ENCODE assay signal across 20 cellular contexts in the genomic region with DNA sequence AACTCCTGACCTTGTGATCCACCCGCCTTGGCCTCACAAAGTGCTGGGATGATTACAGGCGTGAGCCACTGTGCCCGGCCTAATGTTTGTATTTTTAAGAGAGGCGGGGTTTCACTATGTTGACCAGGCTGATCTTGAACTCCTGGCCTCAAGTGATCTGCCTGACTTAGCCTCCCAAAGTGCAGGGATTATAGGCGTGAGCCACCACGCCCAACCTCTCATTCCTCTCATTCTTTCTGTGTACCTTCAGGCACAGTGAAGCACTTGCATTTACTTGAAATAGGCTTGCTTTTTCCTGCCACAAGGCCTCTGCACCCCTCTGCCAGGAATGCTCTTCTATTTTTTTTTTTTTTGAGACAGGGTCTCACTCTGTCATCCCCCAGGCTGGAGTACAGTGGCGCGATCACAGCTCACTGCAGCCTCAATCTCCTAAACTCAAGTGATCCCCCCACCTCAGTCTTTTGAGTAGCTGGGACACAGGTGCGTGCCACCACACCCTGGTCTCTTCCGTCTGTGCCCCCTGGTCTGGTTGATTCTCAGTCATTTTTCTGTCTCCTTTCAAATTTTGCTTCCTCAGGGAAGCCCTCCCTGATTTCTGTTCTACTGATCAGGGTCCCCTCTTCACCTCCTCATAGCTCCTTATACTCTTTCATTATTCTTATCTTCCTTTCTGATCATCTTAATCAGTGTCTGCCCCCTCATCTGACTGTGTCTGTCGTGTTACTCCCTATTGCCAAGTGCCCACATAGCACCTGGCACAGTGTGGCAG. TPM values are rescaled to one million over a fixed set of nuclear protein-coding genes. Genes with fewer than 3 reads are reported as not detected.
DNase-seq lines count a peak whose midpoint lies in the region; ATAC-seq, FAIRE-seq and TF ChIP-seq lines count a peak whose summit lies in the region.
"Had no signal": no experiment of that assay in that cellular context is flagged by ENCODE, and none has a peak within 500 bp of the region (broad histone marks: within the 10 kb centered on the region; RNA-seq: fewer than 3 reads in every experiment).

No MANE protein-coding gene starts in this region.

- no peak overlapping the region for H3K9ac ChIP-seq in HepG2 (ENCODE audit: insufficient read depth, low read depth, low read length)

- H3K27ac Mint-ChIP-seq in immature natural killer cell: no peak overlapping the region

- TF ChIP-seq CTCF in HepG2 (CRISPR knock-in tag; IDR thresholded peaks at IDR 0.05) (no peak), right lobe of liver (IDR thresholded peaks at IDR 0.05) (no peak), mucosa of descending colon (IDR thresholded peaks at IDR 0.05) (no peak), prostate gland (IDR thresholded peaks at IDR 0.05) (no peak)

- WGBS in HepG2 (ENCODE audit: low lambda C conversion rate): 87% methylated on average over 11 of the region's 11 CpGs
- WGBS in right lobe of liver (ENCODE audit: insufficient coverage, low coverage, low lambda C conversion rate, missing lambda C conversion rate): 84% methylated on average over 6 of the region's 11 CpGs
- WGBS in prostate gland: 89% methylated on average over 11 of the region's 11 CpGs

- CTCF ChIA-PET in HepG2 (lab: Yijun Ruan, JAX; ENCODE audit: low intra/inter-chr PET ratio, low total read pairs): no interaction called here

- H3K79me2 ChIP-seq in HepG2 (ENCODE audit: insufficient read depth, low read length): no peaks in the 10 kb centered on the region

- H3K27me3 ChIP-seq in HepG2 (ENCODE audit: control insufficient read depth in 1 of 2, insufficient read depth in 2 of 2, low read length in 2 of 2): no peaks in the 10 kb centered on the region
- no peaks in the 10 kb centered on the region for H3K27me3 ChIP-seq in right lobe of liver
- H3K27me3 ChIP-seq in prostate gland (replicated peaks; ENCODE audit: insufficient read depth): no peaks in the 10 kb centered on the region

- TF ChIP-seq POLR2A in HepG2 (IDR thresholded peaks at IDR 0.05; ENCODE audit: insufficient read depth in 1 of 2, low read depth in 2 of 2, low read length in 2 of 2): no peak
- TF ChIP-seq POLR2A in right lobe of liver (IDR thresholded peaks at IDR 0.05): no peak
- TF ChIP-seq POLR2A in prostate gland (IDR thresholded peaks at IDR 0.05): no peak

- no peaks in the 10 kb centered on the region for H3K9me3 ChIP-seq in HepG2 (ENCODE audit: low read length)
- H3K9me3 ChIP-seq in right lobe of liver: no peaks in the 10 kb centered on the region
- no peaks in the 10 kb centered on the region for H3K9me3 ChIP-seq in mucosa of descending colon
- no peaks in the 10 kb centered on the region for H3K9me3 ChIP-seq in prostate gland

- H3K36me3 Mint-ChIP-seq in immature natural killer cell: peaks cover 25 to 50% (median 29%) of the 10 kb centered on the region in 3 donors

- no peak for TF ChIP-seq RAD21 in HepG2 (CRISPR knock-in tag; IDR thresholded peaks at IDR 0.05)

- ATAC-seq in HepG2: no peak
- no peak for ATAC-seq in right lobe of liver
- peak; percentile 50 for ATAC-seq in mucosa of descending colon
- ATAC-seq: GM12878, HCT116 had no signal

- H3K27me3 Mint-ChIP-seq in immature natural killer cell (ENCODE audit: low read depth in 3 of 3): no peaks in the 10 kb centered on the region

- no peaks in the 10 kb centered on the region for H4K20me1 ChIP-seq in HepG2 (ENCODE audit: insufficient read depth, low read length)

- no TSS peak for BruUV-seq in HepG2 (replicated peaks; lab: Mats Ljungman, UMichigan)

- peaks cover 19% of the 10 kb centered on the region for H3K4me1 ChIP-seq in HepG2 (ENCODE audit: insufficient read depth, low read length)
- H3K4me1 ChIP-seq in right lobe of liver: peaks cover 0 to 8% (median 0%) of the 10 kb centered on the region in 4 donors
- H3K4me1 ChIP-seq in mucosa of descending colon (ENCODE audit: low read depth): peaks cover 5% of the 10 kb centered on the region
- H3K4me1 ChIP-seq in prostate gland (replicated peaks): no peaks in the 10 kb centered on the region

- POLR2A ChIA-PET in HepG2 (lab: Yijun Ruan, JAX): interaction anchor here (1.3 to 1.5 kb wide), 2 partner anchors 15 to 18 kb away, joined by 4 read pairs; partner anchors contain the start of genes ACTMAP and ITPKC

- H3K4me3 Mint-ChIP-seq in immature natural killer cell: no peak overlapping the region

- intact Hi-C loops in HepG2 (cut with micrococcal nuclease; ENCODE audit: unreplicated experiment) (no loop called here), right lobe of liver (cut with DNase I) (no loop called here), mucosa of descending colon (cut with DNase I, micrococcal nuclease) (no loop called here), prostate gland (cut with DNase I) (no loop called here)

- H3K36me3 ChIP-seq in HepG2 (replicated peaks in 1 of 2; ENCODE audit: control insufficient read depth in 1 of 2, insufficient read depth in 2 of 2, low read length in 2 of 2) (peaks cover 30 to 77% of the 10 kb centered on the region in 2 experiments), right lobe of liver (peaks cover 13 to 72% (median 28%) of the 10 kb centered on the region in 4 donors), mucosa of descending colon (ENCODE audit: low read depth) (peaks cover 5% of the 10 kb centered on the region), prostate gland (peaks cover 12 to 42% of the 10 kb centered on the region in 2 donors)

- in situ Hi-C loops in HepG2 (cut with HindIII; ENCODE audit: extremely low pct_ligation_motif_present, low pct_unique_long_range_greater_than_20kb): no loop called here

- H3K4me2 ChIP-seq in HepG2 (ENCODE audit: low read depth, low read length): no peak overlapping the region

- TF ChIP-seq EP300 in HepG2 (IDR thresholded peaks at IDR 0.05; ENCODE audit: low read depth in 2 of 2, low read length in 2 of 2) (no peak), HepG2 (CRISPR knock-in tag; IDR thresholded peaks at IDR 0.05; ENCODE audit: borderline replicate concordance) (no peak)

- peak overlapping the region; percentile 30 for H3K27ac ChIP-seq in HepG2 (ENCODE audit: extremely low read length, insufficient read depth, low read length)
- H3K27ac ChIP-seq in right lobe of liver: no peak overlapping the region
- H3K27ac ChIP-seq in epithelial cell of prostate: peak overlapping the region; percentile 54
- no peak overlapping the region for H3K27ac ChIP-seq in prostate gland

- no peak overlapping the region for H2AFZ ChIP-seq in HepG2 (ENCODE audit: low read length)

- H3K4me3 ChIP-seq in HepG2 (replicated peaks in 1 of 3; ENCODE audit: insufficient read depth in 1 of 3, low read depth in 2 of 3, low read length in 3 of 3): no peak overlapping the region
- H3K4me3 ChIP-seq in right lobe of liver: no peak overlapping the region
- H3K4me3 ChIP-seq in mucosa of descending colon: no peak overlapping the region
- H3K4me3 ChIP-seq in prostate gland: no peak overlapping the region
- H3K4me3 ChIP-seq: GM12878 had no signal

- H3K9me3 Mint-ChIP-seq in immature natural killer cell: no peaks in the 10 kb centered on the region

- no peaks in the 10 kb centered on the region for H3K4me1 Mint-ChIP-seq in immature natural killer cell

- DNase-seq in HepG2 (ENCODE audit: low spot score) (no peak), right lobe of liver (no peak), epithelial cell of prostate (ENCODE audit: low read depth, low spot score) (no peak), mucosa of descending colon (no peak), SHP77 (lab: John Stamatoyannopoulos, UW) (no peak), H4 (ENCODE audit: low spot score) (no peak), prostate gland (ENCODE audit: low spot score) (no peak), immature natural killer cell (no peak)
- DNase-seq: AML-193, DMS53, NCI-H1417, NCI-H1930, NCI-H2171, NCI-H446 treated with DMSO at 0.1 percent for 48 hours, NCI-H748 treated with DMSO at 0.1 percent for 48 hours had no signal

- FAIRE-seq in HepG2 (lab: Jason Lieb, UNC): no peak
- FAIRE-seq: GM12878, GM18507, RCC 7860 had no signal

RNA-seq across cellular contexts. Expression of gene ACTMAP, which starts 15.1 kb away (rescaled TPM):
- total RNA-seq in HepG2 (2016; rRNA removed; fragmentation: Illumina TruSeq; extraction: Trizol): 2.2 and 3.9 TPM in 2 replicates
- total RNA-seq in HepG2 (2016; cell fraction: cytosol; rRNA removed; fragmentation: Illumina TruSeq; extraction: Trizol; ENCODE audit: low read depth): 2.1 and 5.1 TPM in 2 replicates
- 2.2 and 3.3 TPM in 2 replicates for total RNA-seq in HepG2 (2016; cell fraction: insoluble cytoplasmic fraction; rRNA removed; fragmentation: Illumina TruSeq; extraction: Trizol)
- total RNA-seq in HepG2 (2016; cell fraction: membrane; rRNA removed; fragmentation: Illumina TruSeq; extraction: Trizol): 4.4 and 4.8 TPM in 2 replicates
- total RNA-seq in HepG2 (2016; cell fraction: nucleus; rRNA removed; fragmentation: Illumina TruSeq; extraction: Trizol): 3.9 and 4.4 TPM in 2 replicates
- 7.9 and 11.3 TPM in 2 replicates for polyA plus RNA-seq in HepG2 (2011; rRNA removed)
- polyA plus RNA-seq in HepG2 (2011; cell fraction: cytosol; rRNA removed): 4.7 and 5.7 TPM in 2 replicates
- polyA plus RNA-seq in HepG2 (2011; cell fraction: nucleus; rRNA removed): 30.8 and 31.7 TPM in 2 replicates
- polyA plus RNA-seq in HepG2 (2012): 13.1 and 16.5 TPM in 2 replicates
- 4.5 and 4.7 TPM in 2 replicates for polyA plus RNA-seq in HepG2 (2016; cell fraction: cytosol; fragmentation: Illumina TruSeq; extraction: Trizol; ENCODE audit: low read depth)
- 10.5 and 13.7 TPM in 2 replicates for polyA plus RNA-seq in HepG2 (2016; cell fraction: insoluble cytoplasmic fraction; fragmentation: Illumina TruSeq; extraction: Trizol; ENCODE audit: low read depth)
- polyA plus RNA-seq in HepG2 (2016; cell fraction: membrane; fragmentation: Illumina TruSeq; extraction: Trizol; ENCODE audit: low read depth): 12.4 and 14.6 TPM in 2 replicates
- polyA plus RNA-seq in HepG2 (2016; cell fraction: nucleus; fragmentation: Illumina TruSeq; extraction: Trizol; ENCODE audit: insufficient read depth, low read depth): 46.1 and 49.5 TPM in 2 replicates
- polyA minus RNA-seq in HepG2 (2011; rRNA and poly(A)+ RNA removed; ENCODE audit: low replicate concordance): 11.2 and 11.8 TPM in 2 replicates
- polyA minus RNA-seq in HepG2 (2011; cell fraction: cytosol; rRNA and poly(A)+ RNA removed): 8.1 and 9.0 TPM in 2 replicates
- 5.2 and 5.3 TPM in 2 replicates for polyA minus RNA-seq in HepG2 (2011; cell fraction: nucleus; rRNA and poly(A)+ RNA removed)
- total RNA-seq in right lobe of liver: 10 to 100 TPM in 2 of 6 experiments, 1 to 10 TPM in 4; 2.9 to 11.2 (median 4.4) TPM
- total RNA-seq in mucosa of descending colon: 10 to 100 TPM; 10.9 to 16.7 (median 13.8) TPM
- total RNA-seq in H4 (2014; rRNA removed; shearing (Covaris generic)): 0.21 and 0.39 TPM in 2 replicates
- total RNA-seq in prostate gland: 10 to 100 TPM in 1 of 2 donors, 1 to 10 TPM in 1; 4.4 to 25.2 TPM
- 1 to 10 TPM in 2 of 3 donors, not detected in 1; 3.1 to 6.2 TPM for polyA plus RNA-seq in immature natural killer cell

RNA-seq across cellular contexts. Expression of gene SNRPA, which starts 15.8 kb away (rescaled TPM):
- total RNA-seq in HepG2 (2016; rRNA removed; fragmentation: Illumina TruSeq; extraction: Trizol) (55.6 and 59.6 TPM in 2 replicates), right lobe of liver (10 to 100 TPM; 21.4 to 33.1 (median 24.7) TPM), mucosa of descending colon (10 to 100 TPM; 54.0 to 81.7 (median 59.9) TPM), prostate gland (10 to 100 TPM; 70.3 to 92.2 TPM)
- total RNA-seq in HepG2 (2016; cell fraction: cytosol; rRNA removed; fragmentation: Illumina TruSeq; extraction: Trizol; ENCODE audit: low read depth): 30.9 and 37.5 TPM in 2 replicates
- 43.3 and 60.9 TPM in 2 replicates for total RNA-seq in HepG2 (2016; cell fraction: insoluble cytoplasmic fraction; rRNA removed; fragmentation: Illumina TruSeq; extraction: Trizol)
- total RNA-seq in HepG2 (2016; cell fraction: membrane; rRNA removed; fragmentation: Illumina TruSeq; extraction: Trizol): 30.2 and 35.2 TPM in 2 replicates
- 40.9 and 42.9 TPM in 2 replicates for total RNA-seq in HepG2 (2016; cell fraction: nucleus; rRNA removed; fragmentation: Illumina TruSeq; extraction: Trizol)
- polyA plus RNA-seq in HepG2 (2011; rRNA removed) (111 and 162 TPM in 2 replicates), immature natural killer cell (10 to 100 TPM; 28.9 to 78.7 (median 39.2) TPM)
- 36.8 and 67.8 TPM in 2 replicates for polyA plus RNA-seq in HepG2 (2011; cell fraction: cytosol; rRNA removed)
- polyA plus RNA-seq in HepG2 (2011; cell fraction: nucleus; rRNA removed): 112 and 136 TPM in 2 replicates
- 55.3 and 58.7 TPM in 2 replicates for polyA plus RNA-seq in HepG2 (2012)
- 31.4 and 37.9 TPM in 2 replicates for polyA plus RNA-seq in HepG2 (2016; cell fraction: cytosol; fragmentation: Illumina TruSeq; extraction: Trizol; ENCODE audit: low read depth)
- polyA plus RNA-seq in HepG2 (2016; cell fraction: insoluble cytoplasmic fraction; fragmentation: Illumina TruSeq; extraction: Trizol; ENCODE audit: low read depth): 87.1 and 104 TPM in 2 replicates
- polyA plus RNA-seq in HepG2 (2016; cell fraction: membrane; fragmentation: Illumina TruSeq; extraction: Trizol; ENCODE audit: low read depth): 41.6 and 53.2 TPM in 2 replicates
- 106 and 112 TPM in 2 replicates for polyA plus RNA-seq in HepG2 (2016; cell fraction: nucleus; fragmentation: Illumina TruSeq; extraction: Trizol; ENCODE audit: insufficient read depth, low read depth)
- 182 and 255 TPM in 2 replicates for polyA minus RNA-seq in HepG2 (2011; rRNA and poly(A)+ RNA removed; ENCODE audit: low replicate concordance)
- polyA minus RNA-seq in HepG2 (2011; cell fraction: cytosol; rRNA and poly(A)+ RNA removed): 80.0 and 106 TPM in 2 replicates
- polyA minus RNA-seq in HepG2 (2011; cell fraction: nucleus; rRNA and poly(A)+ RNA removed): 49.1 and 73.4 TPM in 2 replicates
- total RNA-seq in H4 (2014; rRNA removed; shearing (Covaris generic)): 42.3 and 71.7 TPM in 2 replicates

RNA-seq across cellular contexts. Expression of gene ITPKC, which starts 18.3 kb away (rescaled TPM):
- 11.2 and 11.3 TPM in 2 replicates for total RNA-seq in HepG2 (2016; rRNA removed; fragmentation: Illumina TruSeq; extraction: Trizol)
- 2.2 and 2.9 TPM in 2 replicates for total RNA-seq in HepG2 (2016; cell fraction: cytosol; rRNA removed; fragmentation: Illumina TruSeq; extraction: Trizol; ENCODE audit: low read depth)
- 11.1 and 11.2 TPM in 2 replicates for total RNA-seq in HepG2 (2016; cell fraction: insoluble cytoplasmic fraction; rRNA removed; fragmentation: Illumina TruSeq; extraction: Trizol)
- total RNA-seq in HepG2 (2016; cell fraction: membrane; rRNA removed; fragmentation: Illumina TruSeq; extraction: Trizol): 6.2 and 7.0 TPM in 2 replicates
- total RNA-seq in HepG2 (2016; cell fraction: nucleus; rRNA removed; fragmentation: Illumina TruSeq; extraction: Trizol): 9.4 and 10.1 TPM in 2 replicates
- polyA plus RNA-seq in HepG2 (2011; rRNA removed): 6.9 and 12.4 TPM in 2 replicates
- 7.5 and 8.3 TPM in 2 replicates for polyA plus RNA-seq in HepG2 (2011; cell fraction: cytosol; rRNA removed)
- 10.9 and 11.5 TPM in 2 replicates for polyA plus RNA-seq in HepG2 (2011; cell fraction: nucleus; rRNA removed)
- polyA plus RNA-seq in HepG2 (2012): 5.5 and 8.9 TPM in 2 replicates
- polyA plus RNA-seq in HepG2 (2016; cell fraction: cytosol; fragmentation: Illumina TruSeq; extraction: Trizol; ENCODE audit: low read depth): 1.6 and 1.9 TPM in 2 replicates
- 9.6 and 11.1 TPM in 2 replicates for polyA plus RNA-seq in HepG2 (2016; cell fraction: insoluble cytoplasmic fraction; fragmentation: Illumina TruSeq; extraction: Trizol; ENCODE audit: low read depth)
- polyA plus RNA-seq in HepG2 (2016; cell fraction: membrane; fragmentation: Illumina TruSeq; extraction: Trizol; ENCODE audit: low read depth): 4.0 and 4.4 TPM in 2 replicates
- polyA plus RNA-seq in HepG2 (2016; cell fraction: nucleus; fragmentation: Illumina TruSeq; extraction: Trizol; ENCODE audit: insufficient read depth, low read depth): 16.8 and 17.2 TPM in 2 replicates
- 7.6 and 22.0 TPM in 2 replicates for polyA minus RNA-seq in HepG2 (2011; rRNA and poly(A)+ RNA removed; ENCODE audit: low replicate concordance)
- polyA minus RNA-seq in HepG2 (2011; cell fraction: cytosol; rRNA and poly(A)+ RNA removed): 4.2 and 6.6 TPM in 2 replicates
- 5.5 and 7.5 TPM in 2 replicates for polyA minus RNA-seq in HepG2 (2011; cell fraction: nucleus; rRNA and poly(A)+ RNA removed)
- total RNA-seq in right lobe of liver: 10 to 100 TPM in 3 of 6 experiments, 1 to 10 TPM in 3; 6.8 to 19.7 (median 11.1) TPM
- total RNA-seq in mucosa of descending colon: 10 to 100 TPM; 22.1 to 26.1 (median 23.2) TPM
- total RNA-seq in H4 (2014; rRNA removed; shearing (Covaris generic)): 4.0 and 5.1 TPM in 2 replicates
- 10 to 100 TPM; 40.8 to 44.5 TPM for total RNA-seq in prostate gland
- 1 to 10 TPM; 3.8 to 8.1 (median 4.5) TPM for polyA plus RNA-seq in immature natural killer cell

RNA-seq across cellular contexts. Expression of gene COQ8B, which starts 18.5 kb away (rescaled TPM):
- total RNA-seq in HepG2 (2016; rRNA removed; fragmentation: Illumina TruSeq; extraction: Trizol) (10.3 and 17.2 TPM in 2 replicates), right lobe of liver (10 to 100 TPM; 15.1 to 30.6 (median 25.6) TPM), mucosa of descending colon (10 to 100 TPM; 29.9 to 49.2 (median 39.3) TPM), prostate gland (10 to 100 TPM; 61.2 to 64.4 TPM)
- 11.6 and 12.3 TPM in 2 replicates for total RNA-seq in HepG2 (2016; cell fraction: cytosol; rRNA removed; fragmentation: Illumina TruSeq; extraction: Trizol; ENCODE audit: low read depth)
- 8.6 and 17.5 TPM in 2 replicates for total RNA-seq in HepG2 (2016; cell fraction: insoluble cytoplasmic fraction; rRNA removed; fragmentation: Illumina TruSeq; extraction: Trizol)
- total RNA-seq in HepG2 (2016; cell fraction: membrane; rRNA removed; fragmentation: Illumina TruSeq; extraction: Trizol): 16.6 and 19.5 TPM in 2 replicates
- total RNA-seq in HepG2 (2016; cell fraction: nucleus; rRNA removed; fragmentation: Illumina TruSeq; extraction: Trizol): 13.3 and 18.3 TPM in 2 replicates
- polyA plus RNA-seq in HepG2 (2011; rRNA removed) (12.3 and 14.7 TPM in 2 replicates), immature natural killer cell (10 to 100 TPM; 18.3 to 23.5 (median 20.8) TPM)
- 9.9 and 15.6 TPM in 2 replicates for polyA plus RNA-seq in HepG2 (2011; cell fraction: cytosol; rRNA removed)
- 54.2 and 65.2 TPM in 2 replicates for polyA plus RNA-seq in HepG2 (2011; cell fraction: nucleus; rRNA removed)
- 8.7 and 13.0 TPM in 2 replicates for polyA plus RNA-seq in HepG2 (2012)
- 5.6 and 6.3 TPM in 2 replicates for polyA plus RNA-seq in HepG2 (2016; cell fraction: cytosol; fragmentation: Illumina TruSeq; extraction: Trizol; ENCODE audit: low read depth)
- 7.8 and 9.6 TPM in 2 replicates for polyA plus RNA-seq in HepG2 (2016; cell fraction: insoluble cytoplasmic fraction; fragmentation: Illumina TruSeq; extraction: Trizol; ENCODE audit: low read depth)
- polyA plus RNA-seq in HepG2 (2016; cell fraction: membrane; fragmentation: Illumina TruSeq; extraction: Trizol; ENCODE audit: low read depth): 8.1 and 8.4 TPM in 2 replicates
- 21.5 and 25.0 TPM in 2 replicates for polyA plus RNA-seq in HepG2 (2016; cell fraction: nucleus; fragmentation: Illumina TruSeq; extraction: Trizol; ENCODE audit: insufficient read depth, low read depth)
- polyA minus RNA-seq in HepG2 (2011; rRNA and poly(A)+ RNA removed; ENCODE audit: low replicate concordance): 22.0 and 30.0 TPM in 2 replicates
- 7.7 and 9.0 TPM in 2 replicates for polyA minus RNA-seq in HepG2 (2011; cell fraction: cytosol; rRNA and poly(A)+ RNA removed)
- polyA minus RNA-seq in HepG2 (2011; cell fraction: nucleus; rRNA and poly(A)+ RNA removed): 19.1 and 21.8 TPM in 2 replicates
- 11.9 and 19.1 TPM in 2 replicates for total RNA-seq in H4 (2014; rRNA removed; shearing (Covaris generic))

RNA-seq across cellular contexts. Expression of gene MIA, which starts 40.1 kb away (rescaled TPM):
- total RNA-seq in HepG2 (2016; rRNA removed; fragmentation: Illumina TruSeq; extraction: Trizol): not detected in 2 replicates
- not detected in 2 replicates for total RNA-seq in HepG2 (2016; cell fraction: cytosol; rRNA removed; fragmentation: Illumina TruSeq; extraction: Trizol; ENCODE audit: low read depth)
- total RNA-seq in HepG2 (2016; cell fraction: insoluble cytoplasmic fraction; rRNA removed; fragmentation: Illumina TruSeq; extraction: Trizol): not detected in 2 replicates
- not detected in 2 replicates for total RNA-seq in HepG2 (2016; cell fraction: membrane; rRNA removed; fragmentation: Illumina TruSeq; extraction: Trizol)
- not detected in 2 replicates for total RNA-seq in HepG2 (2016; cell fraction: nucleus; rRNA removed; fragmentation: Illumina TruSeq; extraction: Trizol)
- polyA plus RNA-seq in HepG2 (2011; rRNA removed): 0.61 and 2.5 TPM in 2 replicates
- polyA plus RNA-seq in HepG2 (2011; cell fraction: cytosol; rRNA removed): 0.25 TPM in 1 of 2 replicates, not detected in the other
- 1.1 and 5.8 TPM in 2 replicates for polyA plus RNA-seq in HepG2 (2011; cell fraction: nucleus; rRNA removed)
- polyA plus RNA-seq in HepG2 (2012): 1.5 and 1.6 TPM in 2 replicates
- polyA plus RNA-seq in HepG2 (2016; cell fraction: cytosol; fragmentation: Illumina TruSeq; extraction: Trizol; ENCODE audit: low read depth): not detected in 2 replicates
- polyA plus RNA-seq in HepG2 (2016; cell fraction: insoluble cytoplasmic fraction; fragmentation: Illumina TruSeq; extraction: Trizol; ENCODE audit: low read depth): not detected in 2 replicates
- polyA plus RNA-seq in HepG2 (2016; cell fraction: membrane; fragmentation: Illumina TruSeq; extraction: Trizol; ENCODE audit: low read depth): not detected in 2 replicates
- not detected in 2 replicates for polyA plus RNA-seq in HepG2 (2016; cell fraction: nucleus; fragmentation: Illumina TruSeq; extraction: Trizol; ENCODE audit: insufficient read depth, low read depth)
- polyA minus RNA-seq in HepG2 (2011; rRNA and poly(A)+ RNA removed; ENCODE audit: low replicate concordance): 1.6 TPM in 1 of 2 replicates, not detected in the other
- polyA minus RNA-seq in HepG2 (2011; cell fraction: cytosol; rRNA and poly(A)+ RNA removed): not detected in 2 replicates
- polyA minus RNA-seq in HepG2 (2011; cell fraction: nucleus; rRNA and poly(A)+ RNA removed): 1.7 and 4.5 TPM in 2 replicates
- total RNA-seq in right lobe of liver: 1 to 10 TPM in 2 of 6 experiments, under 1 TPM in 1, not detected in 3; 0.86 to 1.9 (median 1.1) TPM
- 1 to 10 TPM; 1.4 to 8.6 (median 2.5) TPM for total RNA-seq in mucosa of descending colon
- 1.1 TPM in 1 of 2 replicates, not detected in the other for total RNA-seq in H4 (2014; rRNA removed; shearing (Covaris generic))
- 1 to 10 TPM; 2.7 to 5.0 TPM for total RNA-seq in prostate gland
- polyA plus RNA-seq in immature natural killer cell: not detected
- total RNA-seq: G401 had no signal

Comparison
In these comparisons a context has a peak if more than half of its experiments do, and no peak if none do; other contexts are left out.
1. H3K27ac ChIP-seq: peak in HepG2 (single experiment) and epithelial cell of prostate (single experiment); none in right lobe of liver (0 of 3) and prostate gland (0 of 2).